ENCODE assay signal across 16 cellular contexts in the genomic region with DNA sequence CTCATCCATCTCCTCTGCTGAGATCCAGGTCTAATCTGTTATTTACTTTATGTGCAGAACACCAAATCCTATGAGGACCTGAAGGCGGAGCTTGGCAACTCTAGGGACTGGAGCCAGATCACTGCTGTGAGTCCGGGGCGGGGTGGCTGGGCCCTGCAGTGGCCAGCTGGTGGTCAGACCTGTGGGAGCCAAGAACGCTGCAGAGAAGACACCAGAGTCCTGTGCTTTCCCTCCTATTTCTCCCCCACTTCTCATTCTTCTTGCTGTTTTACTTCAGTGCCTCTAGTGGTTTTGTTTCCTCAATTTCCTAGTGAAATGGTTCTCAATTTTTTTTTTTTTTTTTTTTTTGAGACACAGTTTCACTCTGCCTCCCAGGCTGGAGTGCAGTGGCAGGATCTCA. TPM values are rescaled to one million over a fixed set of nuclear protein-coding genes. Genes with fewer than 3 reads are reported as not detected.
DNase-seq lines count a peak whose midpoint lies in the region; ATAC-seq and TF ChIP-seq lines count a peak whose summit lies in the region.
"Had no signal": no experiment of that assay in that cellular context is flagged by ENCODE, and none has a peak within 500 bp of the region (broad histone marks: within the 10 kb centered on the region; RNA-seq: fewer than 3 reads in every experiment).

No MANE protein-coding gene starts in this region.

- no peak overlapping the region for H3K9ac ChIP-seq in PC-3 (ENCODE audit: low read length)
- H3K9ac ChIP-seq: SK-N-SH had no signal

- DNase-seq in SIG-M5 treated with dmso at 0.1 percent for 504 hours (lab: John Stamatoyannopoulos, UW; ENCODE audit: unreplicated experiment) (peak; percentile 66), left lobe of liver (ENCODE audit: low spot score) (no peak), suprapubic skin (ENCODE audit: low spot score in 2 of 2) (peak; percentile 17 to 65), PC-3 (no peak)
- DNase-seq in activated CD4-positive, CD25-positive, alpha-beta regulatory T cell (lab: John Stamatoyannopoulos, UW), result no peak
- DNase-seq: activated CD8-positive, alpha-beta T cell treated with anti-CD3 and anti-CD28 coated beads, Interleukin-2, amount 10 ng/mL, durations not matched to agents 7 days and 5 days; mammary epithelial cell; MM.1S; NK-92 treated with Interleukin-12 subunit alpha and Interleukin-12 subunit beta, amount 100 ng/mL, for 24 hours; nucleus accumbens; SK-N-SH had no signal

- no peak for TF ChIP-seq CTCF in HEK293 (tag by site-specific recombination; IDR thresholded peaks at IDR 0.05)
- no peak for TF ChIP-seq CTCF in suprapubic skin (IDR thresholded peaks at IDR 0.05)
- no peak for TF ChIP-seq CTCF in PC-3 (conservative IDR thresholded peaks at IDR 0.05; ENCODE audit: low read depth, low read length)

- no peak for TF ChIP-seq EP300 in suprapubic skin (IDR thresholded peaks at IDR 0.05)

- ATAC-seq in left lobe of liver (peak; percentile 44), HG03196 (IDR thresholded peaks at IDR 0.05; ENCODE audit: unreplicated experiment) (no peak), PC-3 (no peak)
- ATAC-seq: activated CD8-positive, alpha-beta T cell treated with anti-CD3 and anti-CD28 coated beads, Interleukin-2, amount 10 ng/mL, durations not matched to agents 7 days and 5 days; HCT116 had no signal

- no TSS peak for BruUV-seq in PC-3 (replicated peaks; lab: Mats Ljungman, UMichigan)

- H3K79me2 ChIP-seq in PC-3 (ENCODE audit: low read length), result no peaks in the 10 kb centered on the region

- intact Hi-C loops in PC-3 (cut with micrococcal nuclease), result no loop called here

- no peak overlapping the region for H2AFZ ChIP-seq in PC-3 (ENCODE audit: low read length)

- H3K9me3 ChIP-seq in HEK293 (ENCODE audit: control insufficient read depth, insufficient read depth, low read depth, low read length) (no peaks in the 10 kb centered on the region), suprapubic skin (no peaks in the 10 kb centered on the region), PC-3 (ENCODE audit: low read length) (no peaks in the 10 kb centered on the region)
- H3K9me3 ChIP-seq: SK-N-SH had no signal

- H3K27ac ChIP-seq in HEK293 (ENCODE audit: extremely low read depth, low read depth, low read length) (no peak overlapping the region), suprapubic skin (no peak overlapping the region), PC-3 (ENCODE audit: low read length) (no peak overlapping the region)

- no peaks in the 10 kb centered on the region for H3K9me2 ChIP-seq in PC-3 (replicated peaks; ENCODE audit: low read length)
- H3K9me2 ChIP-seq: SK-N-SH had no signal

- H4K20me1 ChIP-seq in PC-3 (ENCODE audit: low read length), result no peaks in the 10 kb centered on the region

- POLR2A ChIA-PET in HEK293 (lab: Yijun Ruan, JAX) (no interaction called here), PC-3 (lab: Charles Lee; ENCODE audit: unreplicated experiment) (no interaction called here)

- CTCF ChIA-PET in HEK293 (lab: Yijun Ruan, JAX) (no interaction called here), PC-3 (lab: Charles Lee) (no interaction called here)

- 75% methylated on average over 4 of the region's 4 CpGs for WGBS in suprapubic skin

- H3K4me2 ChIP-seq in PC-3 (ENCODE audit: low read length), result no peak overlapping the region
- H3K4me2 ChIP-seq: SK-N-SH had no signal

- H3K4me1 ChIP-seq in HEK293 (ENCODE audit: control insufficient read depth, insufficient read depth, low read length) (no peaks in the 10 kb centered on the region), suprapubic skin (no peaks in the 10 kb centered on the region), PC-3 (ENCODE audit: insufficient read depth, low read length) (no peaks in the 10 kb centered on the region)

- no peaks in the 10 kb centered on the region for H3K27me3 ChIP-seq in suprapubic skin
- no peaks in the 10 kb centered on the region for H3K27me3 ChIP-seq in PC-3 (ENCODE audit: low read length)

- H3K4me3 ChIP-seq in HEK293 (ENCODE audit: low read depth, low read length) (no peak overlapping the region), suprapubic skin (no peak overlapping the region), PC-3 (ENCODE audit: low read length) (no peak overlapping the region)

- H3K36me3 ChIP-seq in HEK293 (ENCODE audit: control insufficient read depth in 2 of 2, insufficient read depth in 1 of 2, low read length in 2 of 2) (no peaks in the 10 kb centered on the region), suprapubic skin (no peaks in the 10 kb centered on the region), PC-3 (ENCODE audit: low read depth, low read length) (no peaks in the 10 kb centered on the region)

- TF ChIP-seq POLR2A in suprapubic skin (IDR thresholded peaks at IDR 0.05), result no peak

- no peaks in the 10 kb centered on the region for H3F3A ChIP-seq in PC-3 (ENCODE audit: low read length, unreplicated experiment)

TF ChIP-seq in HEK293, 187 proteins besides CTCF, POLR2A, EP300 and RAD21:
- no peak for TF ChIP-seq ZNF623 (tag by site-specific recombination; IDR thresholded peaks at IDR 0.05)
- TF ChIP-seq, protein P1, sequence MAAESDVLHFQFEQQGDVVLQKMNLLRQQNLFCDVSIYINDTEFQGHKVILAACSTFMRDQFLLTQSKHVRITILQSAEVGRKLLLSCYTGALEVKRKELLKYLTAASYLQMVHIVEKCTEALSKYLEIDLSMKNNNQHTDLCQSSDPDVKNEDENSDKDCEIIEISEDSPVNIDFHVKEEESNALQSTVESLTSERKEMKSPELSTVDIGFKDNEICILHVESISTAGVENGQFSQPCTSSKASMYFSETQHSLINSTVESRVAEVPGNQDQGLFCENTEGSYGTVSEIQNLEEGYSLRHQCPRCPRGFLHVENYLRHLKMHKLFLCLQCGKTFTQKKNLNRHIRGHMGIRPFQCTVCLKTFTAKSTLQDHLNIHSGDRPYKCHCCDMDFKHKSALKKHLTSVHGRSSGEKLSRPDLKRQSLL (tag by site-specific recombination; IDR thresholded peaks at IDR 0.05), result no peak
- TF ChIP-seq ZIC2 (tag by site-specific recombination; IDR thresholded peaks at IDR 0.05), result peak; percentile 87
TF ChIP-seq in HEK293: peak in this region for 1.

RNA-seq across cellular contexts. Expression of a gene that starts 19.7 kb away (rescaled TPM):
- total RNA-seq in left lobe of liver (2.6 TPM), suprapubic skin (1 to 10 TPM in 2 of 4 donors, under 1 TPM in 2; 0.21 to 3.3 (median 1.1) TPM), PC-3 (2014; rRNA removed) (0.26 and 0.92 TPM in 2 replicates)
- total RNA-seq: activated CD8-positive, alpha-beta T cell treated with anti-CD3 and anti-CD28 coated beads, Interleukin-2, amount 10 ng/mL, durations not matched to agents 7 days and 5 days; dermis microvascular lymphatic vessel endothelial cell; mammary epithelial cell had no signal

RNA-seq across cellular contexts. Expression of a gene that starts 38.9 kb away (rescaled TPM):
- total RNA-seq in left lobe of liver (105 TPM), suprapubic skin (100 to 1,000 TPM in 2 of 4 donors, 10 to 100 TPM in 2; 70.3 to 140 (median 99.5) TPM), PC-3 (2014; rRNA removed) (73.2 and 94.6 TPM in 2 replicates)

RNA-seq across cellular contexts. Expression of a gene that starts 56.5 kb away (rescaled TPM):
- total RNA-seq in left lobe of liver (3.3 TPM), suprapubic skin (10 to 100 TPM in 2 of 4 donors, 1 to 10 TPM in 1, under 1 TPM in 1; 0.78 to 16.1 (median 7.6) TPM), PC-3 (2014; rRNA removed) (0.17 and 0.33 TPM in 2 replicates)
- total RNA-seq: Daoy had no signal

Comparison
In these comparisons a context has a peak if more than half of its experiments do, and no peak if none do; other contexts are left out.
1. DNase-seq: peak in SIG-M5 treated with dmso at 0.1 percent for 504 hours (single experiment) and suprapubic skin (2 of 2); none in left lobe of liver (single experiment), PC-3 (single experiment) and activated CD4-positive, CD25-positive, alpha-beta regulatory T cell (0 of 4).